ENCODE assay signal across 1 cellular context in genomic region chr4:39514888-39515401, GRCh38.
TF ChIP-seq lines count a peak whose summit lies in the region.

No MANE protein-coding gene starts in this region.

TF ChIP-seq in A549, 52 proteins besides CTCF, POLR2A, EP300 and RAD21 (continued from another document):
- TF ChIP-seq FOXS1 (CRISPR knock-in tag; IDR thresholded peaks at IDR 0.05) (peak; percentile 80; the same call in 1 of the 2 replicates), RFX5 (IDR thresholded peaks at IDR 0.05) (no peak), MAZ (IDR thresholded peaks at IDR 0.05; ENCODE audit: borderline replicate concordance, low read depth, low read length) (no peak), HES2 (IDR thresholded peaks at IDR 0.05) (peak; percentile 53), ZSCAN20 (CRISPR knock-in tag; IDR thresholded peaks at IDR 0.05) (peak; percentile 57; the same call in 1 of the 2 replicates), RNF2 (IDR thresholded peaks at IDR 0.05; ENCODE audit: borderline replicate concordance, low read depth) (no peak), NPAS2 (CRISPR knock-in tag; IDR thresholded peaks at IDR 0.05; ENCODE audit: borderline replicate concordance) (no peak), ZFP36 (IDR thresholded peaks at IDR 0.05; ENCODE audit: borderline replicate concordance, partially characterized antibody) (no peak), EHMT2 (IDR thresholded peaks at IDR 0.05; ENCODE audit: low read depth) (no peak), REST (IDR thresholded peaks at IDR 0.05) (no peak), HEYL (CRISPR knock-in tag; IDR thresholded peaks at IDR 0.05) (peak; percentile 65), CHD4 (IDR thresholded peaks at IDR 0.05; ENCODE audit: borderline replicate concordance) (no peak), TFCP2L1 (CRISPR knock-in tag; IDR thresholded peaks at IDR 0.05) (0 out of 2 replicates have a peak, but pooled peaks have one; percentile 51), FOSB (CRISPR knock-in tag; IDR thresholded peaks at IDR 0.05) (peak; percentile 84; the same call in 1 of the 2 replicates)
- TF ChIP-seq, protein P1, sequence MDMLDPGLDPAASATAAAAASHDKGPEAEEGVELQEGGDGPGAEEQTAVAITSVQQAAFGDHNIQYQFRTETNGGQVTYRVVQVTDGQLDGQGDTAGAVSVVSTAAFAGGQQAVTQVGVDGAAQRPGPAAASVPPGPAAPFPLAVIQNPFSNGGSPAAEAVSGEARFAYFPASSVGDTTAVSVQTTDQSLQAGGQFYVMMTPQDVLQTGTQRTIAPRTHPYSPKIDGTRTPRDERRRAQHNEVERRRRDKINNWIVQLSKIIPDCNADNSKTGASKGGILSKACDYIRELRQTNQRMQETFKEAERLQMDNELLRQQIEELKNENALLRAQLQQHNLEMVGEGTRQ (IDR thresholded peaks at IDR 0.05), result no peak
- TF ChIP-seq, protein P2, sequence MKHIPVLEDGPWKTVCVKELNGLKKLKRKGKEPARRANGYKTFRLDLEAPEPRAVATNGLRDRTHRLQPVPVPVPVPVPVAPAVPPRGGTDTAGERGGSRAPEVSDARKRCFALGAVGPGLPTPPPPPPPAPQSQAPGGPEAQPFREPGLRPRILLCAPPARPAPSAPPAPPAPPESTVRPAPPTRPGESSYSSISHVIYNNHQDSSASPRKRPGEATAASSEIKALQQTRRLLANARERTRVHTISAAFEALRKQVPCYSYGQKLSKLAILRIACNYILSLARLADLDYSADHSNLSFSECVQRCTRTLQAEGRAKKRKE (CRISPR knock-in tag; IDR thresholded peaks at IDR 0.05; ENCODE audit: low read depth), result peak; percentile 50; the same call in 1 of the 2 replicates
TF ChIP-seq in A549: peak in this region for 26.
